In genomic region chr22:43945632-43946390, GRCh38 we compare ENCODE assay signal across 8 cellular contexts. TPM values are rescaled to one million over a fixed set of nuclear protein-coding genes. Genes with fewer than 3 reads are reported as not detected.
DNase-seq lines count a peak whose midpoint lies in the region; ATAC-seq and TF ChIP-seq lines count a peak whose summit lies in the region.

No MANE protein-coding gene starts in this region.

- no TSS peak for BruUV-seq in PC-3 (replicated peaks; lab: Mats Ljungman, UMichigan)

- H3K9ac ChIP-seq in GM23248, result no peak overlapping the region
- no peak overlapping the region for H3K9ac ChIP-seq in PC-3 (ENCODE audit: low read length)
- H3K9ac ChIP-seq in fibroblast of lung (ENCODE audit: insufficient read depth, low read length), result no peak overlapping the region

- TF ChIP-seq CTCF in PC-3 (conservative IDR thresholded peaks at IDR 0.05; ENCODE audit: low read depth, low read length) (peak; percentile 72), fibroblast of lung (conservative IDR thresholded peaks at IDR 0.05 in 1 of 2, IDR thresholded peaks at IDR 0.05 in 1 of 2; ENCODE audit: low read depth in 1 of 2, low read length in 2 of 2) (peak; percentile 66 to 81), upper lobe of left lung (IDR thresholded peaks at IDR 0.05) (peak; percentile 36 to 65 (median 48))

- H3F3A ChIP-seq in GM23248 (ENCODE audit: insufficient read depth) (no peaks in the 10 kb centered on the region), PC-3 (ENCODE audit: low read length, unreplicated experiment) (no peaks in the 10 kb centered on the region)

- no peaks in the 10 kb centered on the region for H3K27me3 ChIP-seq in GM23248 (replicated peaks; ENCODE audit: insufficient read depth)
- H3K27me3 ChIP-seq in PC-3 (ENCODE audit: low read length), result no peaks in the 10 kb centered on the region
- H3K27me3 ChIP-seq in fibroblast of lung (ENCODE audit: control insufficient read depth, insufficient read depth, low read length), result no peaks in the 10 kb centered on the region
- H3K27me3 ChIP-seq in upper lobe of left lung, result no peaks in the 10 kb centered on the region

- WGBS in GM23248 (ENCODE audit: low coverage in 1 of 2, low lambda C conversion rate in 2 of 2, missing lambda C conversion rate in 2 of 2), 2 experiments, result 53 to 66% methylated on average over 11 to 12 of the region's 12 CpGs
- 50 to 65% methylated on average over 8 to 10 of the region's 12 CpGs for WGBS in upper lobe of left lung, 2 donors

- no peaks in the 10 kb centered on the region for H3K4me1 ChIP-seq in GM23248 (ENCODE audit: insufficient read depth)
- H3K4me1 ChIP-seq in PC-3 (ENCODE audit: insufficient read depth, low read length), result no peaks in the 10 kb centered on the region
- no peaks in the 10 kb centered on the region for H3K4me1 ChIP-seq in fibroblast of lung (ENCODE audit: control insufficient read depth, extremely low read depth, insufficient read depth, low read length)
- H3K4me1 ChIP-seq in upper lobe of left lung, result no peaks in the 10 kb centered on the region

- H3K4me2 ChIP-seq in GM23248 (ENCODE audit: unreplicated experiment) (no peak overlapping the region), PC-3 (ENCODE audit: low read length) (no peak overlapping the region), fibroblast of lung (ENCODE audit: extremely low read depth, insufficient read depth, low read length) (no peak overlapping the region)

- no peak overlapping the region for H3K4me3 Mint-ChIP-seq in activated T-cell treated with anti-CD3 and anti-CD28 coated beads, Interleukin-2, amount 50 U/mL, for 24 hours

- no peak overlapping the region for H3K27ac Mint-ChIP-seq in activated T-cell treated with anti-CD3 and anti-CD28 coated beads, Interleukin-2, amount 50 U/mL, for 24 hours

- no peak overlapping the region for H2AFZ ChIP-seq in GM23248
- H2AFZ ChIP-seq in PC-3 (ENCODE audit: low read length), result no peak overlapping the region
- H2AFZ ChIP-seq in fibroblast of lung (ENCODE audit: low read length), result no peak overlapping the region

- no peaks in the 10 kb centered on the region for H3K36me3 Mint-ChIP-seq in activated T-cell treated with anti-CD3 and anti-CD28 coated beads, Interleukin-2, amount 50 U/mL, for 24 hours (ENCODE audit: low read depth)

- H4K20me1 ChIP-seq in GM23248 (ENCODE audit: insufficient read depth) (no peaks in the 10 kb centered on the region), PC-3 (ENCODE audit: low read length) (no peaks in the 10 kb centered on the region), fibroblast of lung (ENCODE audit: control insufficient read depth, extremely low read depth, insufficient read depth, low read length) (no peaks in the 10 kb centered on the region)

- H3K36me3 ChIP-seq in GM23248 (ENCODE audit: low read depth) (no peaks in the 10 kb centered on the region), PC-3 (ENCODE audit: low read depth, low read length) (no peaks in the 10 kb centered on the region), fibroblast of lung (ENCODE audit: control insufficient read depth, insufficient read depth, low read length) (peaks cover 3% of the 10 kb centered on the region), upper lobe of left lung (no peaks in the 10 kb centered on the region)

- H3K79me2 ChIP-seq in GM23248 (ENCODE audit: insufficient read depth), result no peaks in the 10 kb centered on the region
- no peaks in the 10 kb centered on the region for H3K79me2 ChIP-seq in PC-3 (ENCODE audit: low read length)
- no peaks in the 10 kb centered on the region for H3K79me2 ChIP-seq in fibroblast of lung (ENCODE audit: control insufficient read depth, insufficient read depth, low read length)

- H3K9me2 ChIP-seq in GM23248 (ENCODE audit: insufficient read depth), result no peaks in the 10 kb centered on the region
- H3K9me2 ChIP-seq in PC-3 (replicated peaks; ENCODE audit: low read length), result no peaks in the 10 kb centered on the region

- H3K4me1 Mint-ChIP-seq in activated T-cell treated with anti-CD3 and anti-CD28 coated beads, Interleukin-2, amount 50 U/mL, for 24 hours (ENCODE audit: low read depth), result no peaks in the 10 kb centered on the region

- H3K27me3 Mint-ChIP-seq in activated T-cell treated with anti-CD3 and anti-CD28 coated beads, Interleukin-2, amount 50 U/mL, for 24 hours, result peaks cover 16% of the 10 kb centered on the region

- peak; percentile 92 for ATAC-seq in PC-3
- ATAC-seq in upper lobe of left lung (ENCODE audit: low FRiP score in 2 of 2), result peak; percentile 78 to 88
- ATAC-seq in HG03135 (IDR thresholded peaks at IDR 0.05; ENCODE audit: unreplicated experiment), result no peak

- H3K9me3 Mint-ChIP-seq in activated T-cell treated with anti-CD3 and anti-CD28 coated beads, Interleukin-2, amount 50 U/mL, for 24 hours, result no peaks in the 10 kb centered on the region

- H3K9me3 ChIP-seq in GM23248 (ENCODE audit: low read depth) (no peaks in the 10 kb centered on the region), PC-3 (ENCODE audit: low read length) (no peaks in the 10 kb centered on the region), fibroblast of lung (ENCODE audit: control insufficient read depth, insufficient read depth, low read depth, low read length) (no peaks in the 10 kb centered on the region), upper lobe of left lung (no peaks in the 10 kb centered on the region)

- H3K27ac ChIP-seq in GM23248 (no peak overlapping the region), PC-3 (ENCODE audit: low read length) (no peak overlapping the region), fibroblast of lung (ENCODE audit: insufficient read depth, low read length) (no peak overlapping the region), upper lobe of left lung (no peak overlapping the region)

- in situ Hi-C loops in GM23248 (cut with MboI), result no loop called here

- no peak for TF ChIP-seq EP300 in upper lobe of left lung (IDR thresholded peaks at IDR 0.05)

- CTCF ChIA-PET in PC-3 (lab: Charles Lee), result interaction anchor here (0.9 to 1.4 kb wide), 3 partner anchors 24 to 63 kb away, joined by 5 to 10 read pairs (median 7); no protein-coding TSS in a partner anchor

- POLR2A ChIA-PET in PC-3 (lab: Charles Lee; ENCODE audit: unreplicated experiment), result no interaction called here

- DNase-seq in AML-193 (lab: John Stamatoyannopoulos, UW) (peak; percentile 76 to 80), GM23248 (peak; percentile 84), PC-3 (peak; percentile 62), fibroblast of lung (ENCODE audit: low read depth in 2 of 2) (peak; percentile 45 to 58), occipital lobe (lab: John Stamatoyannopoulos, UW) (peak; percentile 22), upper lobe of left lung (peak; percentile 47 to 50)
- peak; percentile 79 for DNase-seq in activated T-cell treated with anti-CD3 and anti-CD28 coated beads, Interleukin-2, amount 50 U/mL, for 24 hours

- intact Hi-C loops in PC-3 (cut with micrococcal nuclease), result no loop called here

- no peak for TF ChIP-seq POLR2A in upper lobe of left lung (IDR thresholded peaks at IDR 0.05)

- H3K4me3 ChIP-seq in GM23248, result no peak overlapping the region
- H3K4me3 ChIP-seq in PC-3 (ENCODE audit: low read length), result no peak overlapping the region
- H3K4me3 ChIP-seq in fibroblast of lung (replicated peaks in 1 of 4; ENCODE audit: control extremely low read depth in 1 of 4, insufficient read depth in 1 of 4, low read depth in 3 of 4, low read length in 4 of 4), result no peak overlapping the region
- no peak overlapping the region for H3K4me3 ChIP-seq in upper lobe of left lung

RNA-seq across cellular contexts. Expression of gene SAMM50, which starts 9.4 kb away (rescaled TPM):
- 37.8 and 48.3 TPM in 2 replicates for total RNA-seq in GM23248 (2014; rRNA removed; shearing (Covaris generic))
- polyA plus RNA-seq in GM23248 (2016; fragmentation: Nextera tagmentation; extraction: Ambion mirVana), result 73.7 and 73.8 TPM in 2 replicates
- total RNA-seq in PC-3 (2014; rRNA removed), result 26.6 and 34.5 TPM in 2 replicates
- total RNA-seq in fibroblast of lung, result 32.9 TPM in 2 replicates
- 45.7 and 63.6 TPM in 2 replicates for polyA plus RNA-seq in fibroblast of lung
- 52.7 and 70.5 TPM in 2 replicates for polyA plus RNA-seq in fibroblast of lung (2012)
- polyA minus RNA-seq in fibroblast of lung (ENCODE audit: low replicate concordance), result 26.4 and 34.5 TPM in 2 replicates
- total RNA-seq in occipital lobe, result 31.0 TPM
- 10 to 100 TPM; 17.8 to 34.7 (median 25.0) TPM for total RNA-seq in upper lobe of left lung

RNA-seq across cellular contexts. Expression of gene PNPLA3, which starts 22.2 kb away (rescaled TPM):
- 0.13 and 0.54 TPM in 2 replicates for total RNA-seq in GM23248 (2014; rRNA removed; shearing (Covaris generic))
- polyA plus RNA-seq in GM23248 (2016; fragmentation: Nextera tagmentation; extraction: Ambion mirVana), result 1.2 and 1.4 TPM in 2 replicates
- total RNA-seq in PC-3 (2014; rRNA removed), result 0.29 and 0.36 TPM in 2 replicates
- total RNA-seq in fibroblast of lung, result 3.6 and 12.6 TPM in 2 replicates
- polyA plus RNA-seq in fibroblast of lung, result 4.6 and 6.8 TPM in 2 replicates
- polyA plus RNA-seq in fibroblast of lung (2012), result 3.0 and 4.7 TPM in 2 replicates
- 2.3 and 3.2 TPM in 2 replicates for polyA minus RNA-seq in fibroblast of lung (ENCODE audit: low replicate concordance)
- 12.8 TPM for total RNA-seq in occipital lobe
- total RNA-seq in upper lobe of left lung, result 1 to 10 TPM in 4 of 6 donors, under 1 TPM in 2; 0.59 to 6.3 (median 4.5) TPM

RNA-seq across cellular contexts. Expression of gene PNPLA5, which starts 54.0 kb away (rescaled TPM):
- not detected in 2 replicates for total RNA-seq in GM23248 (2014; rRNA removed; shearing (Covaris generic))
- polyA plus RNA-seq in GM23248 (2016; fragmentation: Nextera tagmentation; extraction: Ambion mirVana) (not detected in 2 replicates), fibroblast of lung (0.06 TPM in 1 of 2 replicates, not detected in the other)
- total RNA-seq in PC-3 (2014; rRNA removed) (not detected in 2 replicates), fibroblast of lung (under 0.01 and 0.33 TPM in 2 replicates), occipital lobe (not detected), upper lobe of left lung (not detected)
- 0.08 TPM in 1 of 2 replicates, not detected in the other for polyA plus RNA-seq in fibroblast of lung (2012)
- not detected in 2 replicates for polyA minus RNA-seq in fibroblast of lung (ENCODE audit: low replicate concordance)

Comparison
In these comparisons a context has a peak if more than half of its experiments do, and no peak if none do; other contexts are left out.
1. DNase-seq: peak in every context shown above with its lines; median percentile 84 in GM23248; 79 in activated T-cell treated with anti-CD3 and anti-CD28 coated beads, Interleukin-2, amount 50 U/mL, for 24 hours; 78 in AML-193; 62 in PC-3; 52 in fibroblast of lung; 48 in upper lobe of left lung; 22 in occipital lobe.